2 cellular contexts compared by ENCODE assay signal in the genomic region with DNA sequence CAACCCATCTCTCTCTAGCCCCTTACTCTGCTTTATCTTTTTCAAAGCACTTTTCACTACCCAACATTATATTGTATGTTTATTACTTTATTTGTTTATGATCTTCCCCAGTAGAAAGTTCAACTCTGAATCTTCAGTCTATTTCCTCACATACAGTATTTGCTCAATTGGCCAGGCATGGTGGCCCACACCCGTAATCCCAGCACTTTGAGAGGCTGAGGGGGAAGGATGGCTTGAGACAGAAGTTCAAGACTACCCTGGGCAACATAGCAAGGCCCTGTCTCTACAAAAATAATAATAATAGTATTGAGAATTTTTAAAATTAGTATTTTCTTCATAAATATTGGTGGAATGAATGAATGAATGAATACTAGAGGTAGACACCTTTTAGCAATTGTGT.
TF ChIP-seq lines count a peak whose summit lies in the region.

No MANE protein-coding gene starts in this region.

TF ChIP-seq in SK-N-SH, 30 proteins besides CTCF, POLR2A, EP300 and RAD21 (continued from another document):
- TF ChIP-seq, protein P1, sequence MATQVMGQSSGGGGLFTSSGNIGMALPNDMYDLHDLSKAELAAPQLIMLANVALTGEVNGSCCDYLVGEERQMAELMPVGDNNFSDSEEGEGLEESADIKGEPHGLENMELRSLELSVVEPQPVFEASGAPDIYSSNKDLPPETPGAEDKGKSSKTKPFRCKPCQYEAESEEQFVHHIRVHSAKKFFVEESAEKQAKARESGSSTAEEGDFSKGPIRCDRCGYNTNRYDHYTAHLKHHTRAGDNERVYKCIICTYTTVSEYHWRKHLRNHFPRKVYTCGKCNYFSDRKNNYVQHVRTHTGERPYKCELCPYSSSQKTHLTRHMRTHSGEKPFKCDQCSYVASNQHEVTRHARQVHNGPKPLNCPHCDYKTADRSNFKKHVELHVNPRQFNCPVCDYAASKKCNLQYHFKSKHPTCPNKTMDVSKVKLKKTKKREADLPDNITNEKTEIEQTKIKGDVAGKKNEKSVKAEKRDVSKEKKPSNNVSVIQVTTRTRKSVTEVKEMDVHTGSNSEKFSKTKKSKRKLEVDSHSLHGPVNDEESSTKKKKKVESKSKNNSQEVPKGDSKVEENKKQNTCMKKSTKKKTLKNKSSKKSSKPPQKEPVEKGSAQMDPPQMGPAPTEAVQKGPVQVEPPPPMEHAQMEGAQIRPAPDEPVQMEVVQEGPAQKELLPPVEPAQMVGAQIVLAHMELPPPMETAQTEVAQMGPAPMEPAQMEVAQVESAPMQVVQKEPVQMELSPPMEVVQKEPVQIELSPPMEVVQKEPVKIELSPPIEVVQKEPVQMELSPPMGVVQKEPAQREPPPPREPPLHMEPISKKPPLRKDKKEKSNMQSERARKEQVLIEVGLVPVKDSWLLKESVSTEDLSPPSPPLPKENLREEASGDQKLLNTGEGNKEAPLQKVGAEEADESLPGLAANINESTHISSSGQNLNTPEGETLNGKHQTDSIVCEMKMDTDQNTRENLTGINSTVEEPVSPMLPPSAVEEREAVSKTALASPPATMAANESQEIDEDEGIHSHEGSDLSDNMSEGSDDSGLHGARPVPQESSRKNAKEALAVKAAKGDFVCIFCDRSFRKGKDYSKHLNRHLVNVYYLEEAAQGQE (IDR thresholded peaks at IDR 0.05; ENCODE audit: low read depth, low read length): no peak
- TF ChIP-seq RXRA (IDR thresholded peaks at IDR 0.05; ENCODE audit: borderline replicate concordance, low read depth) (no peak), FOXJ3 (CRISPR knock-in tag; IDR thresholded peaks at IDR 0.05) (no peak), ELF1 (IDR thresholded peaks at IDR 0.05) (no peak), YY1 (IDR thresholded peaks at IDR 0.05; ENCODE audit: low read depth) (no peak), RFX5 (IDR thresholded peaks at IDR 0.05; ENCODE audit: low read length) (no peak), CHD2 (IDR thresholded peaks at IDR 0.05; ENCODE audit: low read length, partially characterized antibody) (no peak)
- TF ChIP-seq, protein P2, sequence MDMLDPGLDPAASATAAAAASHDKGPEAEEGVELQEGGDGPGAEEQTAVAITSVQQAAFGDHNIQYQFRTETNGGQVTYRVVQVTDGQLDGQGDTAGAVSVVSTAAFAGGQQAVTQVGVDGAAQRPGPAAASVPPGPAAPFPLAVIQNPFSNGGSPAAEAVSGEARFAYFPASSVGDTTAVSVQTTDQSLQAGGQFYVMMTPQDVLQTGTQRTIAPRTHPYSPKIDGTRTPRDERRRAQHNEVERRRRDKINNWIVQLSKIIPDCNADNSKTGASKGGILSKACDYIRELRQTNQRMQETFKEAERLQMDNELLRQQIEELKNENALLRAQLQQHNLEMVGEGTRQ (IDR thresholded peaks at IDR 0.05; ENCODE audit: borderline replicate concordance, low read depth, low read length): no peak
- TF ChIP-seq, protein P3, sequence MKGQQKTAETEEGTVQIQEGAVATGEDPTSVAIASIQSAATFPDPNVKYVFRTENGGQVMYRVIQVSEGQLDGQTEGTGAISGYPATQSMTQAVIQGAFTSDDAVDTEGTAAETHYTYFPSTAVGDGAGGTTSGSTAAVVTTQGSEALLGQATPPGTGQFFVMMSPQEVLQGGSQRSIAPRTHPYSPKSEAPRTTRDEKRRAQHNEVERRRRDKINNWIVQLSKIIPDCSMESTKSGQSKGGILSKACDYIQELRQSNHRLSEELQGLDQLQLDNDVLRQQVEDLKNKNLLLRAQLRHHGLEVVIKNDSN (IDR thresholded peaks at IDR 0.05; ENCODE audit: borderline replicate concordance, low read depth): no peak
- TF ChIP-seq, protein P4, sequence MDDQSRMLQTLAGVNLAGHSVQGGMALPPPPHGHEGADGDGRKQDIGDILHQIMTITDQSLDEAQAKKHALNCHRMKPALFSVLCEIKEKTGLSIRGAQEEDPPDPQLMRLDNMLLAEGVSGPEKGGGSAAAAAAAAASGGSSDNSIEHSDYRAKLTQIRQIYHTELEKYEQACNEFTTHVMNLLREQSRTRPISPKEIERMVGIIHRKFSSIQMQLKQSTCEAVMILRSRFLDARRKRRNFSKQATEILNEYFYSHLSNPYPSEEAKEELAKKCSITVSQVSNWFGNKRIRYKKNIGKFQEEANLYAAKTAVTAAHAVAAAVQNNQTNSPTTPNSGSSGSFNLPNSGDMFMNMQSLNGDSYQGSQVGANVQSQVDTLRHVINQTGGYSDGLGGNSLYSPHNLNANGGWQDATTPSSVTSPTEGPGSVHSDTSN (IDR thresholded peaks at IDR 0.05): no peak

TF ChIP-seq in SK-N-SH treated with all-trans-retinoic acid at 6 μM for 48 hours, 23 proteins besides CTCF, POLR2A, EP300 and RAD21 (continued from another document):
- TF ChIP-seq, protein P5, sequence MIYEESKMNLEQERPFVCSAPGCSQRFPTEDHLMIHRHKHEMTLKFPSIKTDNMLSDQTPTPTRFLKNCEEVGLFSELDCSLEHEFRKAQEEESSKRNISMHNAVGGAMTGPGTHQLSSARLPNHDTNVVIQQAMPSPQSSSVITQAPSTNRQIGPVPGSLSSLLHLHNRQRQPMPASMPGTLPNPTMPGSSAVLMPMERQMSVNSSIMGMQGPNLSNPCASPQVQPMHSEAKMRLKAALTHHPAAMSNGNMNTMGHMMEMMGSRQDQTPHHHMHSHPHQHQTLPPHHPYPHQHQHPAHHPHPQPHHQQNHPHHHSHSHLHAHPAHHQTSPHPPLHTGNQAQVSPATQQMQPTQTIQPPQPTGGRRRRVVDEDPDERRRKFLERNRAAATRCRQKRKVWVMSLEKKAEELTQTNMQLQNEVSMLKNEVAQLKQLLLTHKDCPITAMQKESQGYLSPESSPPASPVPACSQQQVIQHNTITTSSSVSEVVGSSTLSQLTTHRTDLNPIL (CRISPR knock-in tag; IDR thresholded peaks at IDR 0.05; ENCODE audit: low read depth): no peak
- no peak for TF ChIP-seq CSDC2 (CRISPR knock-in tag; IDR thresholded peaks at IDR 0.05)
- TF ChIP-seq ESRRG (CRISPR knock-in tag; IDR thresholded peaks at IDR 0.05): no peak
- no peak for TF ChIP-seq TOX (CRISPR knock-in tag; IDR thresholded peaks at IDR 0.05; ENCODE audit: borderline replicate concordance)
- TF ChIP-seq, protein P6, sequence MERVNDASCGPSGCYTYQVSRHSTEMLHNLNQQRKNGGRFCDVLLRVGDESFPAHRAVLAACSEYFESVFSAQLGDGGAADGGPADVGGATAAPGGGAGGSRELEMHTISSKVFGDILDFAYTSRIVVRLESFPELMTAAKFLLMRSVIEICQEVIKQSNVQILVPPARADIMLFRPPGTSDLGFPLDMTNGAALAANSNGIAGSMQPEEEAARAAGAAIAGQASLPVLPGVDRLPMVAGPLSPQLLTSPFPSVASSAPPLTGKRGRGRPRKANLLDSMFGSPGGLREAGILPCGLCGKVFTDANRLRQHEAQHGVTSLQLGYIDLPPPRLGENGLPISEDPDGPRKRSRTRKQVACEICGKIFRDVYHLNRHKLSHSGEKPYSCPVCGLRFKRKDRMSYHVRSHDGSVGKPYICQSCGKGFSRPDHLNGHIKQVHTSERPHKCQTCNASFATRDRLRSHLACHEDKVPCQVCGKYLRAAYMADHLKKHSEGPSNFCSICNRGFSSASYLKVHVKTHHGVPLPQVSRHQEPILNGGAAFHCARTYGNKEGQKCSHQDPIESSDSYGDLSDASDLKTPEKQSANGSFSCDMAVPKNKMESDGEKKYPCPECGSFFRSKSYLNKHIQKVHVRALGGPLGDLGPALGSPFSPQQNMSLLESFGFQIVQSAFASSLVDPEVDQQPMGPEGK (CRISPR knock-in tag; IDR thresholded peaks at IDR 0.05; ENCODE audit: borderline replicate concordance): no peak
- TF ChIP-seq, protein P7, sequence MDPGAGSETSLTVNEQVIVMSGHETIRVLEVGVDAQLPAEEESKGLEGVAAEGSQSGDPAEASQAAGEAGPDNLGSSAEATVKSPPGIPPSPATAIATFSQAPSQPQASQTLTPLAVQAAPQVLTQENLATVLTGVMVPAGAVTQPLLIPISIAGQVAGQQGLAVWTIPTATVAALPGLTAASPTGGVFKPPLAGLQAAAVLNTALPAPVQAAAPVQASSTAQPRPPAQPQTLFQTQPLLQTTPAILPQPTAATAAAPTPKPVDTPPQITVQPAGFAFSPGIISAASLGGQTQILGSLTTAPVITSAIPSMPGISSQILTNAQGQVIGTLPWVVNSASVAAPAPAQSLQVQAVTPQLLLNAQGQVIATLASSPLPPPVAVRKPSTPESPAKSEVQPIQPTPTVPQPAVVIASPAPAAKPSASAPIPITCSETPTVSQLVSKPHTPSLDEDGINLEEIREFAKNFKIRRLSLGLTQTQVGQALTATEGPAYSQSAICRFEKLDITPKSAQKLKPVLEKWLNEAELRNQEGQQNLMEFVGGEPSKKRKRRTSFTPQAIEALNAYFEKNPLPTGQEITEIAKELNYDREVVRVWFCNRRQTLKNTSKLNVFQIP (CRISPR knock-in tag; IDR thresholded peaks at IDR 0.05; ENCODE audit: borderline replicate concordance, low read depth): no peak
- no peak for TF ChIP-seq ZC3H10 (CRISPR knock-in tag; IDR thresholded peaks at IDR 0.05)
- TF ChIP-seq ZFP3 (CRISPR knock-in tag; IDR thresholded peaks at IDR 0.05): no peak
- no peak for TF ChIP-seq RARB (CRISPR knock-in tag; IDR thresholded peaks at IDR 0.05)
- TF ChIP-seq ARNTL (CRISPR knock-in tag; IDR thresholded peaks at IDR 0.05; ENCODE audit: borderline replicate concordance, low read depth): no peak
